In the genomic region with DNA sequence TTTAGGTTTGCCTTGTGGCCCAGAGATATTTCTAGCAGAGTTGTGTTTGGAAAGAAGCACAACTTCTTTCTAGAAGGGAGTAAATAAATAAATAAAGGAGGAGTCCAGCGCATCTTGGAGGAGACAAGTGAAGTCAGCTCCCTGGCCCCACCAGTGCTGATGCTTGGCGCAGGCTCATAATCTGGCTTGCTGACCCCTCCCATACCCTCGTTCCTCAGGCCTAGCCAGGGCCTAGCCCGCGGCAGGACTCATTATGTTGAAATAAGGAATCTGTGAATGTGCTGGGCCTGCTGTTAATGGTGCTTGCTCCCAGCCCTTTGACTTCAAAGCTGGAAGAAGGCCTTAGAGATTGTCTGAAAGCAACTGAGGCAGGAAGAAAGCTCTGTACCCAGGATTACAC, we compare ENCODE assay signal across 1 cellular context.
TF ChIP-seq lines count a peak whose summit lies in the region.

No MANE protein-coding gene starts in this region.

TF ChIP-seq in GM12878, 131 proteins besides CTCF, POLR2A, EP300 and RAD21:
- TF ChIP-seq CUX1 (IDR thresholded peaks at IDR 0.05; ENCODE audit: insufficient replicate concordance, low read depth, low read length) (no peak), HCFC1 (IDR thresholded peaks at IDR 0.05; ENCODE audit: low read length) (0 out of 2 replicates have a peak, but pooled peaks have one; percentile 3), MXI1 (IDR thresholded peaks at IDR 0.05; ENCODE audit: low read depth, low read length) (no peak), IRF4 (IDR thresholded peaks at IDR 0.05; ENCODE audit: low read depth, low read length) (no peak), JUNB (IDR thresholded peaks at IDR 0.05) (no peak)
